15 cellular contexts compared by ENCODE assay signal in genomic region chr4:123449362-123449761, GRCh38. TPM values are rescaled to one million over a fixed set of nuclear protein-coding genes. Genes with fewer than 3 reads are reported as not detected.
DNase-seq lines count a peak whose midpoint lies in the region; ATAC-seq and TF ChIP-seq lines count a peak whose summit lies in the region.
"Had no signal": no experiment of that assay in that cellular context is flagged by ENCODE, and none has a peak within 500 bp of the region (broad histone marks: within the 10 kb centered on the region; RNA-seq: fewer than 3 reads in every experiment).

No MANE protein-coding gene starts in this region.

- no peak overlapping the region for H2AK5ac ChIP-seq in trophoblast cell (ENCODE audit: low read length)

- H2BK5ac ChIP-seq in trophoblast cell (ENCODE audit: low read depth, low read length, poor library complexity): no peak overlapping the region

- no peaks in the 10 kb centered on the region for H3K36me3 Mint-ChIP-seq in nephron progenitor cell (ENCODE audit: low read depth)
- H3K36me3 Mint-ChIP-seq: brain had no signal

- H3K4me3 ChIP-seq in PC-3 (ENCODE audit: low read length) (peak overlapping the region; percentile 50), trophoblast cell (ENCODE audit: low read depth, low read length) (no peak overlapping the region)
- H3K4me3 ChIP-seq: gastrocnemius medialis, SJSA1 had no signal

- H4K12ac ChIP-seq in trophoblast cell (ENCODE audit: low read depth, low read length): no peak overlapping the region

- H3K36me3 ChIP-seq in PC-3 (ENCODE audit: low read depth, low read length) (no peaks in the 10 kb centered on the region), trophoblast cell (ENCODE audit: control insufficient read depth in 1 of 2, insufficient read depth in 2 of 2, low read length in 2 of 2) (no peaks in the 10 kb centered on the region)
- H3K36me3 ChIP-seq: gastrocnemius medialis, SJSA1 had no signal

- no peaks in the 10 kb centered on the region for H3K9me2 ChIP-seq in PC-3 (replicated peaks; ENCODE audit: low read length)

- H3F3A ChIP-seq in PC-3 (ENCODE audit: low read length, unreplicated experiment): peaks cover 4% of the 10 kb centered on the region

- H3K4me2 ChIP-seq in PC-3 (ENCODE audit: low read length): peak overlapping the region; percentile 83
- H3K4me2 ChIP-seq in trophoblast cell (ENCODE audit: low read length): no peak overlapping the region

- intact Hi-C loops in PC-3 (cut with micrococcal nuclease): loop anchor here (1.0 to 2.0 kb wide), 2 partner anchors 31 to 53 kb away; partner anchors contain the start of gene SPRY1

- no peak overlapping the region for H4K91ac ChIP-seq in trophoblast cell (ENCODE audit: low read depth, low read length)

- H3K23ac ChIP-seq in trophoblast cell (ENCODE audit: low read length): no peak overlapping the region

- TSS peak; percentile 96 for BruUV-seq in PC-3 (replicated peaks; lab: Mats Ljungman, UMichigan)

- H2BK120ac ChIP-seq in trophoblast cell (ENCODE audit: insufficient read depth, low read length, poor library complexity): no peak overlapping the region

- H3K27ac ChIP-seq in PC-3 (ENCODE audit: low read length) (peak overlapping the region; percentile 94), trophoblast cell (ENCODE audit: low read depth, low read length) (no peak overlapping the region)
- H3K27ac ChIP-seq: gastrocnemius medialis, SJSA1 had no signal

- H3K4me1 Mint-ChIP-seq in nephron progenitor cell: peaks cover 48% of the 10 kb centered on the region

- no peaks in the 10 kb centered on the region for H3K79me1 ChIP-seq in trophoblast cell (ENCODE audit: low read length)

- H3K27me3 Mint-ChIP-seq in nephron progenitor cell (ENCODE audit: low read depth, poor library complexity): no peaks in the 10 kb centered on the region
- H3K27me3 Mint-ChIP-seq: CD4-positive, alpha-beta T cell had no signal

- H3K4me1 ChIP-seq in PC-3 (ENCODE audit: insufficient read depth, low read length) (peaks cover 36% of the 10 kb centered on the region), trophoblast cell (ENCODE audit: control insufficient read depth in 1 of 2, insufficient read depth in 2 of 2, low read length in 2 of 2) (peaks cover 1 to 2% of the 10 kb centered on the region in 2 experiments)

- H2AFZ ChIP-seq in PC-3 (ENCODE audit: low read length) (0 out of 2 replicates have a peak overlapping the region, but pooled peaks have one; percentile 23), trophoblast cell (ENCODE audit: insufficient read depth, low read length, poor library complexity) (no peak overlapping the region)

- TF ChIP-seq CTCF in PC-3 (conservative IDR thresholded peaks at IDR 0.05; ENCODE audit: low read depth, low read length) (no peak), nephron progenitor cell (IDR thresholded peaks at IDR 0.05) (no peak)

- no peak overlapping the region for H4K8ac ChIP-seq in trophoblast cell (ENCODE audit: low read depth, low read length)

- no peak overlapping the region for H3K4ac ChIP-seq in trophoblast cell (ENCODE audit: low read depth, low read length)

- no CpG with 5 or more reads among the region's 5 CpGs for WGBS in trophoblast cell (ENCODE audit: extremely low coverage, insufficient coverage, insufficient read length)

- CTCF ChIA-PET in PC-3 (lab: Charles Lee): interaction anchor here (0.5 to 0.6 kb wide), 5 partner anchors 23 to 346 kb away, joined by 3 to 10 read pairs (median 3); partner anchors contain the start of gene SPRY1

- H3K9me3 ChIP-seq in PC-3 (ENCODE audit: low read length): no peaks in the 10 kb centered on the region
- no peaks in the 10 kb centered on the region for H3K9me3 ChIP-seq in trophoblast cell (ENCODE audit: insufficient read depth, low read depth, low read length)
- H3K9me3 ChIP-seq: gastrocnemius medialis, SJSA1 had no signal

- H3K18ac ChIP-seq in trophoblast cell (ENCODE audit: low read length): no peak overlapping the region

- H3K79me2 ChIP-seq in PC-3 (ENCODE audit: low read length) (no peaks in the 10 kb centered on the region), trophoblast cell (ENCODE audit: control insufficient read depth, insufficient read depth, low read length, poor library complexity) (no peaks in the 10 kb centered on the region)

- POLR2A ChIA-PET in PC-3 (lab: Charles Lee; ENCODE audit: unreplicated experiment): interaction anchor here (0.6 to 1.0 kb wide), 3 partner anchors 31 to 53 kb away, joined by 3 to 8 read pairs (median 5); partner anchors contain the start of gene SPRY1

- H4K20me1 ChIP-seq in PC-3 (ENCODE audit: low read length): no peaks in the 10 kb centered on the region

- ATAC-seq in GM18907 (IDR thresholded peaks at IDR 0.05; ENCODE audit: unreplicated experiment) (peak; percentile 31), HG02642 (IDR thresholded peaks at IDR 0.05; ENCODE audit: poor library complexity, unreplicated experiment) (peak; percentile 14), PC-3 (peak; percentile 22)
- ATAC-seq: activated T-cell treated with anti-CD3 and anti-CD28 coated beads, Interleukin-2, amount 50 U/mL, for 4 hours; gastrocnemius medialis had no signal

- DNase-seq in PC-3 (no peak), nephron progenitor cell (no peak), T-helper 1 cell (no peak), NCI-H2171 treated with DMSO at 0.1 percent for 48 hours (lab: John Stamatoyannopoulos, UW) (no peak), trophoblast cell (no peak)
- DNase-seq: activated T-cell treated with anti-CD3 and anti-CD28 coated beads, Interleukin-2, amount 50 U/mL, for 4 hours; CD4-positive, alpha-beta T cell; gastrocnemius medialis; H7; islet precursor cell; NCI-H1694 treated with DMSO at 0.1 percent for 48 hours had no signal

- H3K14ac ChIP-seq in trophoblast cell (ENCODE audit: low read length): no peak overlapping the region

- H3K9ac ChIP-seq in PC-3 (ENCODE audit: low read length): peak overlapping the region; percentile 56
- no peak overlapping the region for H3K9ac ChIP-seq in trophoblast cell (ENCODE audit: low read length)

- H2BK12ac ChIP-seq in trophoblast cell (ENCODE audit: low read length): no peak overlapping the region

- H3K27ac Mint-ChIP-seq in nephron progenitor cell: peak overlapping the region; percentile 7
- H3K27ac Mint-ChIP-seq: CD4-positive, alpha-beta T cell had no signal

- H3K4me3 Mint-ChIP-seq in nephron progenitor cell: no peak overlapping the region
- H3K4me3 Mint-ChIP-seq: activated T-cell treated with anti-CD3 and anti-CD28 coated beads, Interleukin-2, amount 50 U/mL, for 4 hours; brain; CD4-positive, alpha-beta T cell had no signal

- H3K27me3 ChIP-seq in PC-3 (ENCODE audit: low read length) (no peaks in the 10 kb centered on the region), trophoblast cell (ENCODE audit: insufficient read depth, low read length) (no peaks in the 10 kb centered on the region)
- H3K27me3 ChIP-seq: gastrocnemius medialis, SJSA1 had no signal

- H3K9me3 Mint-ChIP-seq in nephron progenitor cell: no peaks in the 10 kb centered on the region
- H3K9me3 Mint-ChIP-seq: activated T-cell treated with anti-CD3 and anti-CD28 coated beads, Interleukin-2, amount 50 U/mL, for 4 hours; CD4-positive, alpha-beta T cell had no signal

RNA-seq across cellular contexts. Expression of gene SPRY1, which starts 52.8 kb away (rescaled TPM):
- total RNA-seq in PC-3 (2014; rRNA removed): 26.4 and 30.6 TPM in 2 replicates
- polyA plus RNA-seq in trophoblast cell (2013): 3.3 and 3.5 TPM in 2 replicates
